Comparison of ENCODE assay signal across 18 cellular contexts in genomic region chr10:131779661-131780394, GRCh38.
DNase-seq lines count a peak whose midpoint lies in the region; FAIRE-seq and TF ChIP-seq lines count a peak whose summit lies in the region.
"Had no signal": no experiment of that assay in that cellular context is flagged by ENCODE, and none has a peak within 500 bp of the region (broad histone marks: within the 10 kb centered on the region; RNA-seq: fewer than 3 reads in every experiment).

No MANE protein-coding gene starts in this region.

- TF ChIP-seq CTCF in osteoblast (IDR thresholded peaks at IDR 0.05; ENCODE audit: extremely low read depth, low read depth, low read length) (no peak), stomach (IDR thresholded peaks at IDR 0.05) (no peak)

- no peak overlapping the region for H3K27ac ChIP-seq in osteoblast (ENCODE audit: low read depth, low read length)
- H3K27ac ChIP-seq in stomach = no peak overlapping the region
- H3K27ac ChIP-seq: 22Rv1, A549, C4-2B had no signal

- H3K9me3 ChIP-seq in osteoblast (ENCODE audit: low read depth, low read length) = peaks cover 3% of the 10 kb centered on the region
- peaks cover 24 to 58% (median 36%) of the 10 kb centered on the region in 4 donors for H3K9me3 ChIP-seq in stomach
- H3K9me3 ChIP-seq: HAP-1 had no signal

- no peak for TF ChIP-seq EP300 in stomach (IDR thresholded peaks at IDR 0.05)

- no peaks in the 10 kb centered on the region for H3K4me1 ChIP-seq in osteoblast (ENCODE audit: insufficient read depth, low read length)
- no peaks in the 10 kb centered on the region for H3K4me1 ChIP-seq in stomach
- H3K4me1 ChIP-seq: A549, Caco-2, HAP-1 had no signal

- H2AFZ ChIP-seq in osteoblast (ENCODE audit: low read length) = no peak overlapping the region

- no peak for FAIRE-seq in HTR-8/SVneo (lab: Jason Lieb, UNC)
- FAIRE-seq: A549, D721Med had no signal

- no peaks in the 10 kb centered on the region for H3K36me3 ChIP-seq in osteoblast (ENCODE audit: insufficient read depth, low read length)
- no peaks in the 10 kb centered on the region for H3K36me3 ChIP-seq in stomach
- H3K36me3 ChIP-seq: HAP-1 had no signal

- 67 to 83% (median 72%) methylated on average over 5 to 10 of the region's 10 CpGs for WGBS in stomach, 5 donors

- H3K79me2 ChIP-seq in osteoblast (ENCODE audit: insufficient read depth, low read length) = no peaks in the 10 kb centered on the region

- no peaks in the 10 kb centered on the region for H3K27me3 ChIP-seq in osteoblast (ENCODE audit: insufficient read depth, low read length)
- H3K27me3 ChIP-seq in stomach = peaks cover 0 to 3% (median 0%) of the 10 kb centered on the region in 3 donors

- peak; percentile 32 for DNase-seq in activated CD8-positive, alpha-beta memory T cell treated with anti-CD3 and anti-CD28 coated beads for 24 hours
- DNase-seq in activated CD8-positive, alpha-beta memory T cell treated with anti-CD3 and anti-CD28 coated beads, Interleukin-2, amount 50 U/mL, for 4 hours = no peak
- peak; percentile 19 for DNase-seq in islet precursor cell
- peak; percentile 56 for DNase-seq in osteoblast (ENCODE audit: insufficient read length, low spot score, missing footprints)
- DNase-seq in stomach = peak; percentile 10
- no peak for DNase-seq in HTR-8/SVneo (ENCODE audit: insufficient read length, low spot score)
- DNase-seq in midbrain (lab: John Stamatoyannopoulos, UW) = no peak
- no peak for DNase-seq in NCI-H2107 (lab: John Stamatoyannopoulos, UW)
- DNase-seq: AML-193; Caco-2; CD4-positive, alpha-beta T cell; DMS79; GDM1 had no signal

- H3K4me3 ChIP-seq in osteoblast (ENCODE audit: insufficient read depth, low read length) = no peak overlapping the region
- H3K4me3 ChIP-seq in stomach = no peak overlapping the region
- H3K4me3 ChIP-seq: A549, HAP-1 had no signal

- intact Hi-C loops in stomach (cut with DNase I; ENCODE audit: low total_unique reads) = loop anchor here (10.0 kb wide), 2 partner anchors 205 to 325 kb away; no protein-coding TSS in a partner anchor

- H3K4me2 ChIP-seq in osteoblast (ENCODE audit: insufficient read depth, low read length) = no peak overlapping the region
- H3K4me2 ChIP-seq: A549 had no signal

- TF ChIP-seq POLR2A in stomach (IDR thresholded peaks at IDR 0.05) = no peak

- no peaks in the 10 kb centered on the region for H4K20me1 ChIP-seq in osteoblast (ENCODE audit: insufficient read depth, low read length)

Comparison
In these comparisons a context has a peak if more than half of its experiments do, and no peak if none do; other contexts are left out.
1. DNase-seq: peak in activated CD8-positive, alpha-beta memory T cell treated with anti-CD3 and anti-CD28 coated beads for 24 hours (single experiment), islet precursor cell (single experiment), osteoblast (single experiment) and stomach (single experiment); none in activated CD8-positive, alpha-beta memory T cell treated with anti-CD3 and anti-CD28 coated beads, Interleukin-2, amount 50 U/mL, for 4 hours (single experiment), HTR-8/SVneo (single experiment), midbrain (single experiment) and NCI-H2107 (single experiment).